31 cellular contexts compared by ENCODE assay signal in the genomic region with DNA sequence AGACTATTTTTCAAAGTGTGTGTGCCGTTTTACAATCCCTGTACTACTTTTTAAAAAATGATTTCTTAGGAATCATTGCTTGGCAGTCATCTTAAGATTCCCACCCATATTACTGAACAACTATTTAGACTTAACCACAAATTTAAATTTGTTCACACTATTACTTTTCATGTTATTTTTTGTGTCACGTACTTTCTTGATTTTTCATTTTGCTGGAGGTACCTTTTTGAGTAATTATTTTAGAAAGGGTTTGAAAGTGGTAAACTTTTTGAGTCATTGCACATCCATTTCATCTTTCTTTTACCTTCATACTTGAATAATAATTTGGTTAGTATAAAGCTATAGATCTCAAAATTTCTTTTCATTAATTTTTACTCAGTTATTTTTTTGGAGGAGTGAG. TPM values are rescaled to one million over a fixed set of nuclear protein-coding genes. Genes with fewer than 3 reads are reported as not detected.
"Had no signal": no experiment of that assay in that cellular context is flagged by ENCODE, and none has a peak within 500 bp of the region (broad histone marks: within the 10 kb centered on the region; RNA-seq: fewer than 3 reads in every experiment).

No MANE protein-coding gene starts in this region.

- H3K36me3 Mint-ChIP-seq: neural progenitor cell had no signal

- H3K4me3 Mint-ChIP-seq: natural killer cell; nephron; neural progenitor cell; stimulated activated memory B cell treated with anti-CD40 and anti-IgM and Interleukin-4, amounts not matched to agents 10 μg/mL and 1 μg/mL and 100 μg/mL, for 72 hours; stimulated activated naive CD8-positive, alpha-beta T cell treated with anti-CD3 and anti-CD28 coated beads, Interleukin-15, amount 100 ng/mL, for 72 hours; type B pancreatic cell had no signal

- H3K27ac ChIP-seq: neural progenitor cell, ovary, parathyroid adenoma, psoas muscle, right lobe of liver, sigmoid colon, suprapubic skin, testis, tibial artery, transverse colon, upper lobe of right lung, uterus had no signal

- H3K4me1 Mint-ChIP-seq: nephron; neural progenitor cell; stimulated activated memory B cell treated with anti-CD40 and anti-IgM and Interleukin-4, amounts not matched to agents 10 μg/mL and 1 μg/mL and 100 μg/mL, for 72 hours had no signal

- H3K4me3 ChIP-seq: neural progenitor cell, ovary, psoas muscle, right lobe of liver, sigmoid colon, suprapubic skin, testis, tibial artery, transverse colon, upper lobe of right lung, uterus had no signal

- H3K27me3 Mint-ChIP-seq: progenitor cell of endocrine pancreas; stimulated activated naive CD8-positive, alpha-beta T cell treated with anti-CD3 and anti-CD28 coated beads, Interleukin-15, amount 100 ng/mL, for 72 hours; type B pancreatic cell had no signal

- FAIRE-seq: small intestine had no signal

- H3K9ac ChIP-seq: neural progenitor cell, parathyroid adenoma had no signal

- H3K4me1 ChIP-seq: neural progenitor cell, parathyroid adenoma, psoas muscle, sigmoid colon, suprapubic skin, testis, tibial artery, transverse colon, upper lobe of right lung, uterus had no signal

- H3K36me3 ChIP-seq: neural progenitor cell, ovary, right lobe of liver, sigmoid colon, suprapubic skin, tibial artery, transverse colon, upper lobe of right lung, uterus had no signal

- H3K9me3 ChIP-seq: ovary, right lobe of liver, sigmoid colon, suprapubic skin, testis, upper lobe of right lung had no signal

- H3K27ac Mint-ChIP-seq: natural killer cell; nephron; neural progenitor cell; progenitor cell of endocrine pancreas; stimulated activated memory B cell treated with anti-CD40 and anti-IgM and Interleukin-4, amounts not matched to agents 10 μg/mL and 1 μg/mL and 100 μg/mL, for 72 hours; type B pancreatic cell had no signal

- H3K9me3 Mint-ChIP-seq: natural killer cell had no signal

- ATAC-seq: natural killer cell; psoas muscle; right cardiac atrium; right lobe of liver; stimulated activated memory B cell treated with anti-CD40 and anti-IgM and Interleukin-4, amounts not matched to agents 10 μg/mL and 1 μg/mL and 100 μg/mL, for 72 hours; stimulated activated naive CD8-positive, alpha-beta T cell treated with anti-CD3 and anti-CD28 coated beads, Interleukin-15, amount 100 ng/mL, for 72 hours; stimulated activated naive CD8-positive, alpha-beta T cell treated with anti-CD3 and anti-CD28 coated beads, Interleukin-15, Interleukin-2, amounts not matched to agents 100 U/mL and 50 U/mL, for 24 hours; upper lobe of right lung had no signal

- DNase-seq: natural killer cell; occipital lobe; ovary; posterior cingulate gyrus; psoas muscle; right cardiac atrium; right lobe of liver; sigmoid colon; small intestine; stimulated activated CD4-positive, alpha-beta T cell treated with anti-CD3 and anti-CD28 coated beads, Interleukin-15, amount 100 ng/mL, for 24 hours; stimulated activated CD4-positive, alpha-beta T cell treated with anti-CD3 and anti-CD28 coated beads, Interleukin-2, amount 100 ng/mL, for 24 hours; stimulated activated CD4-positive, alpha-beta T cell treated with anti-CD3 and anti-CD28 coated beads, Interleukin-2, amount 100 ng/mL, for 48 hours; stimulated activated CD4-positive, alpha-beta T cell treated with anti-CD3 and anti-CD28 coated beads, Interleukin-4, amount 100 ng/mL, for 24 hours; stimulated activated naive CD4-positive, alpha-beta T cell; stimulated activated naive CD8-positive, alpha-beta T cell treated with anti-CD3 and anti-CD28 coated beads, Interleukin-15, amount 100 ng/mL, for 72 hours; stimulated activated naive CD8-positive, alpha-beta T cell treated with anti-CD3 and anti-CD28 coated beads, Interleukin-15, Interleukin-2, amounts not matched to agents 100 U/mL and 50 U/mL, for 24 hours; substantia nigra; testis; tibial artery; transverse colon; upper lobe of right lung; uterus had no signal

RNA-seq across cellular contexts. Expression of a gene that starts 16.9 kb away (rescaled TPM):
- total RNA-seq: skeletal muscle tissue had no signal
- polyA plus RNA-seq: neural cell had no signal
